1 cellular context compared by ENCODE assay signal in genomic region chr5:32163053-32163452, GRCh38.
TF ChIP-seq lines count a peak whose summit lies in the region.

No MANE protein-coding gene starts in this region.

TF ChIP-seq in GM12878, 131 proteins besides CTCF, POLR2A, EP300 and RAD21:
- TF ChIP-seq, protein P1, sequence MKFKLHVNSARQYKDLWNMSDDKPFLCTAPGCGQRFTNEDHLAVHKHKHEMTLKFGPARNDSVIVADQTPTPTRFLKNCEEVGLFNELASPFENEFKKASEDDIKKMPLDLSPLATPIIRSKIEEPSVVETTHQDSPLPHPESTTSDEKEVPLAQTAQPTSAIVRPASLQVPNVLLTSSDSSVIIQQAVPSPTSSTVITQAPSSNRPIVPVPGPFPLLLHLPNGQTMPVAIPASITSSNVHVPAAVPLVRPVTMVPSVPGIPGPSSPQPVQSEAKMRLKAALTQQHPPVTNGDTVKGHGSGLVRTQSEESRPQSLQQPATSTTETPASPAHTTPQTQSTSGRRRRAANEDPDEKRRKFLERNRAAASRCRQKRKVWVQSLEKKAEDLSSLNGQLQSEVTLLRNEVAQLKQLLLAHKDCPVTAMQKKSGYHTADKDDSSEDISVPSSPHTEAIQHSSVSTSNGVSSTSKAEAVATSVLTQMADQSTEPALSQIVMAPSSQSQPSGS (IDR thresholded peaks at IDR 0.05; ENCODE audit: low read length), result no peak
- TF ChIP-seq YY1 (IDR thresholded peaks at IDR 0.05; ENCODE audit: low read depth, low read length), result no peak
- TF ChIP-seq IKZF1 (conservative IDR thresholded peaks at IDR 0.05), result no peak
